9 cellular contexts compared by ENCODE assay signal in genomic region chr10:35643151-35643975, GRCh38. TPM values are rescaled to one million over a fixed set of nuclear protein-coding genes. Genes with fewer than 3 reads are reported as not detected.
DNase-seq lines count a peak whose midpoint lies in the region; ATAC-seq and TF ChIP-seq lines count a peak whose summit lies in the region.
"Had no signal": no experiment of that assay in that cellular context is flagged by ENCODE, and none has a peak within 500 bp of the region (broad histone marks: within the 10 kb centered on the region; RNA-seq: fewer than 3 reads in every experiment).

No MANE protein-coding gene starts in this region.

- CTCF ChIA-PET in IMR-90 (lab: Yijun Ruan, JAX) = interaction anchor here (0.7 to 1.1 kb wide), 2 partner anchors 8 to 284 kb away, joined by 3 to 4 read pairs; no protein-coding TSS in a partner anchor
- CTCF ChIA-PET in WTC11 (lab: Charles Lee) = interaction anchor here (0.6 to 1.4 kb wide), 7 partner anchors 20 to 1136 kb away, joined by 3 to 7 read pairs (median 4); no protein-coding TSS in a partner anchor

- peaks cover 0 to 37% (median 27%) of the 10 kb centered on the region in 7 donors for H3K9me3 Mint-ChIP-seq in CD14-positive monocyte
- peaks cover 4% of the 10 kb centered on the region for H3K9me3 Mint-ChIP-seq in WTC11

- H3K4me1 Mint-ChIP-seq in CD14-positive monocyte (peaks cover 32% of the 10 kb centered on the region), WTC11 (peaks cover 18% of the 10 kb centered on the region)

- no peaks in the 10 kb centered on the region for H3K9me1 ChIP-seq in IMR-90 (ENCODE audit: insufficient read depth, low read length)

- dilution Hi-C loops in IMR-90 (cut with HindIII; ENCODE audit: low sequenced_read_pairs, unreplicated experiment) = no loop called here

- TF ChIP-seq EP300 in suprapubic skin (IDR thresholded peaks at IDR 0.05) = no peak

- H3K9me3 ChIP-seq in IMR-90 (ENCODE audit: control insufficient read depth, insufficient read depth, low read length) (no peaks in the 10 kb centered on the region), suprapubic skin (no peaks in the 10 kb centered on the region)

- DNase-seq in CD14-positive monocyte (ENCODE audit: low spot score) (no peak), IMR-90 (peak; percentile 66), WTC11 (ENCODE audit: low spot score) (peak; percentile 58), epithelial cell of esophagus (ENCODE audit: low read depth) (peak; percentile 45), mesendoderm (peak; percentile 88), suprapubic skin (ENCODE audit: low spot score in 2 of 2) (peak in 1 of 2 donors; percentile 74), COLO829 (ENCODE audit: low spot score) (no peak)

- ATAC-seq in IMR-90 (ENCODE audit: low read depth) (peak; percentile 2), WTC11 (no peak; the same call in 1 of the 2 replicates)
- no peak for ATAC-seq in activated CD4-positive, CD25-positive, alpha-beta regulatory T cell treated with anti-CD3 and anti-CD28 coated beads, Interleukin-2, amount 50 U/mL, for 24 hours

- peaks cover 61 to 70% (median 64%) of the 10 kb centered on the region in 3 donors for H3K27me3 Mint-ChIP-seq in CD14-positive monocyte (ENCODE audit: low read depth in 3 of 3)
- H3K27me3 Mint-ChIP-seq in WTC11 (ENCODE audit: low read depth) = peaks cover 34% of the 10 kb centered on the region

- H3K36me3 Mint-ChIP-seq in CD14-positive monocyte (peaks cover 0 to 6% of the 10 kb centered on the region in 2 donors), WTC11 (peaks cover 3% of the 10 kb centered on the region; the same call in 1 of the 2 replicates)

- H3K18ac ChIP-seq in IMR-90 (ENCODE audit: low read depth, low read length) = 0 out of 2 replicates have a peak overlapping the region, but pooled peaks have one; percentile 5
- peak overlapping the region; percentile 65 for H3K18ac ChIP-seq in mesendoderm (ENCODE audit: low read length)

- POLR2A ChIA-PET in IMR-90 (lab: Charles Lee; ENCODE audit: unreplicated experiment) (interaction anchor here (0.6 kb wide), 1 partner anchor 637 kb away, joined by 3 read pairs; no protein-coding TSS in a partner anchor), WTC11 (lab: Charles Lee) (no interaction called here)

- in situ Hi-C loops in IMR-90 (cut with MboI; ENCODE audit: low sequenced_read_pairs) = loop anchor here (10.0 kb wide), 1 partner anchor 271 kb away; no protein-coding TSS in a partner anchor

- H3K27ac Mint-ChIP-seq in CD14-positive monocyte = peak overlapping the region in 2 of 7 donors; percentile 17 to 50
- H3K27ac Mint-ChIP-seq in WTC11 = no peak overlapping the region

- H3K4me3 ChIP-seq in IMR-90 (ENCODE audit: insufficient read depth, low read depth, low read length) (peak overlapping the region; percentile 62), epithelial cell of esophagus (ENCODE audit: low read length) (peak overlapping the region; percentile 52), mesendoderm (ENCODE audit: low read length) (peak overlapping the region; percentile 18), suprapubic skin (peak overlapping the region; percentile 94)

- peak overlapping the region; percentile 46; the same call in 1 of the 2 replicates for H3K9ac ChIP-seq in IMR-90 (ENCODE audit: low read depth, low read length)
- peak overlapping the region; percentile 68 for H3K9ac ChIP-seq in mesendoderm (ENCODE audit: low read length)

- 0% methylated on average over 20 of the region's 38 CpGs; no CpG with 5 or more reads in 1 of the 2 experiments for WGBS in IMR-90 (ENCODE audit: extremely low coverage in 2 of 2, insufficient read length in 1 of 2), 2 experiments
- no CpG with 5 or more reads among the region's 38 CpGs for WGBS in mesendoderm (ENCODE audit: extremely low coverage, insufficient coverage, low lambda C conversion rate)
- 0% methylated on average over 27 of the region's 38 CpGs for whole genome bisulfite sequencing in suprapubic skin

- H4K20me1 ChIP-seq in IMR-90 (ENCODE audit: insufficient read depth, low read length) = peaks cover 8% of the 10 kb centered on the region; the same call in 1 of the 2 replicates

- H3K4me3 Mint-ChIP-seq in CD14-positive monocyte = peak overlapping the region; percentile 74 to 89
- peak overlapping the region; percentile 77 for H3K4me3 Mint-ChIP-seq in WTC11

- BruUV-seq in IMR-90 (replicated peaks; lab: Mats Ljungman, UMichigan) = no TSS peak

- H3K79me1 ChIP-seq in IMR-90 (ENCODE audit: low read depth in 1 of 2, low read length in 2 of 2) = peaks cover 9 to 15% of the 10 kb centered on the region in 2 experiments
- no peaks in the 10 kb centered on the region for H3K79me1 ChIP-seq in mesendoderm (ENCODE audit: low read length)

- no peak overlapping the region; the same call in 1 of the 2 replicates for H4K91ac ChIP-seq in IMR-90 (ENCODE audit: insufficient read depth, low read depth, low read length)

- no peak overlapping the region for H3K14ac ChIP-seq in IMR-90 (replicated peaks; ENCODE audit: low read depth, low read length)

- peak; percentile 14; the same call in 1 of the 2 replicates for TF ChIP-seq RAD21 in IMR-90 (IDR thresholded peaks at IDR 0.05; ENCODE audit: low read length)

- H3K27ac ChIP-seq in IMR-90 (ENCODE audit: insufficient read depth, low read length) = no peak overlapping the region
- peak overlapping the region; percentile 72 for H3K27ac ChIP-seq in mesendoderm (ENCODE audit: low read depth, low read length)
- peak overlapping the region; percentile 38 for H3K27ac ChIP-seq in suprapubic skin
- H3K27ac ChIP-seq: HL-60 had no signal

- H2AFZ ChIP-seq in IMR-90 (replicated peaks; ENCODE audit: low read length, poor library complexity) = peak overlapping the region; percentile 77

- H3K36me3 ChIP-seq in IMR-90 (ENCODE audit: control insufficient read depth, insufficient read depth, low read length) (no peaks in the 10 kb centered on the region), mesendoderm (ENCODE audit: control insufficient read depth, insufficient read depth, low read length) (no peaks in the 10 kb centered on the region), suprapubic skin (no peaks in the 10 kb centered on the region)

- H4K8ac ChIP-seq in IMR-90 (ENCODE audit: low read depth in 2 of 2, low read length in 2 of 2) (peak overlapping the region in 1 of 2 experiments; percentile 18; a peak in 1 of 4 replicates), mesendoderm (ENCODE audit: low read depth, low read length) (no peak overlapping the region)

- no peak overlapping the region for H2AK5ac ChIP-seq in IMR-90 (ENCODE audit: low read depth, low read length)
- H2AK5ac ChIP-seq in mesendoderm (ENCODE audit: low read length) = no peak overlapping the region

- 0 out of 2 replicates have a peak, but pooled peaks have one; percentile 27 for TF ChIP-seq POLR2A in IMR-90 (IDR thresholded peaks at IDR 0.05; ENCODE audit: low read depth, low read length)
- no peak for TF ChIP-seq POLR2A in suprapubic skin (IDR thresholded peaks at IDR 0.05)

- TF ChIP-seq CTCF in CD14-positive monocyte (IDR thresholded peaks at IDR 0.05) (no peak), IMR-90 (conservative IDR thresholded peaks at IDR 0.05; ENCODE audit: low read depth, low read length) (no peak), WTC11 (IDR thresholded peaks at IDR 0.05) (no peak), epithelial cell of esophagus (IDR thresholded peaks at IDR 0.05; ENCODE audit: insufficient read depth, low read depth, low read length, missing control alignments) (no peak), suprapubic skin (IDR thresholded peaks at IDR 0.05) (no peak)

- peak overlapping the region; percentile 37; the same call in 1 of the 2 replicates for H2BK120ac ChIP-seq in IMR-90 (ENCODE audit: low read depth, low read length)
- H2BK120ac ChIP-seq in mesendoderm (ENCODE audit: low read depth, low read length) = peak overlapping the region; percentile 83

- H3K27me3 ChIP-seq in IMR-90 (ENCODE audit: control insufficient read depth, insufficient read depth, low read length) (0 out of 2 replicates have a peak, but pooled peaks cover 2% of the 10 kb centered on the region), mesendoderm (ENCODE audit: insufficient read depth, low read length, poor library complexity) (no peaks in the 10 kb centered on the region), suprapubic skin (peaks cover 7% of the 10 kb centered on the region)

- H3K4me1 ChIP-seq in IMR-90 (ENCODE audit: control insufficient read depth, insufficient read depth, low read length) = peaks cover 7% of the 10 kb centered on the region
- peaks cover 1% of the 10 kb centered on the region for H3K4me1 ChIP-seq in mesendoderm (ENCODE audit: control insufficient read depth, low read depth, low read length)
- peaks cover 48% of the 10 kb centered on the region for H3K4me1 ChIP-seq in suprapubic skin

- H2BK5ac ChIP-seq in IMR-90 (ENCODE audit: low read depth, low read length, poor library complexity, severe bottlenecking) (peak overlapping the region; percentile 4), mesendoderm (ENCODE audit: low read length) (peak overlapping the region; percentile 78)

- H4K5ac ChIP-seq in IMR-90 (ENCODE audit: low read depth, low read length) (no peak overlapping the region), mesendoderm (ENCODE audit: low read length) (no peak overlapping the region)

- H3K79me2 ChIP-seq in mesendoderm (ENCODE audit: control insufficient read depth, insufficient read depth, low read length) = peaks cover 5% of the 10 kb centered on the region

- H3K23ac ChIP-seq in IMR-90 (ENCODE audit: low read depth, low read length) (peak overlapping the region; percentile 43; the same call in 1 of the 2 replicates), mesendoderm (ENCODE audit: low read length) (no peak overlapping the region)

- H2BK15ac ChIP-seq in IMR-90 (ENCODE audit: low read depth, low read length) (no peak overlapping the region; the same call in 2 of the 3 replicates), mesendoderm (replicated peaks; ENCODE audit: low read depth) (no peak overlapping the region)

- H3K56ac ChIP-seq in IMR-90 (ENCODE audit: extremely low read depth, insufficient read depth, low read length) (peak overlapping the region; percentile 29; the same call in 1 of the 2 replicates), mesendoderm (ENCODE audit: low read length) (peak overlapping the region; percentile 85)

- no peak overlapping the region for H3K4ac ChIP-seq in IMR-90 (ENCODE audit: low read depth, low read length)
- H3K4ac ChIP-seq in mesendoderm (ENCODE audit: low read depth, low read length) = peak overlapping the region; percentile 38

- no peak overlapping the region for H2BK20ac ChIP-seq in IMR-90 (ENCODE audit: low read depth, low read length)

- no peak overlapping the region for H2AK9ac ChIP-seq in IMR-90 (replicated peaks; ENCODE audit: low read depth, low read length, poor library complexity)

- H3K4me2 ChIP-seq in IMR-90 (ENCODE audit: low read depth, low read length) (peak overlapping the region; percentile 94), mesendoderm (ENCODE audit: low read length) (peak overlapping the region; percentile 83)

- intact Hi-C loops in CD14-positive monocyte (cut with micrococcal nuclease) (no loop called here), IMR-90 (cut with micrococcal nuclease) (loop anchor here (1.0 to 10.0 kb wide), 6 partner anchors 273 to 961 kb away; no protein-coding TSS in a partner anchor)

RNA-seq across cellular contexts. Expression of gene FZD8, which starts 1.3 kb away (rescaled TPM):
- under 1 TPM in 1 of 2 donors, not detected in 1; 0.04 TPM for polyA plus RNA-seq in CD14-positive monocyte
- 3.6 and 4.4 TPM in 2 replicates for total RNA-seq in IMR-90 (2012; rRNA removed)
- 3.9 and 4.8 TPM in 2 replicates for polyA plus RNA-seq in IMR-90 (2012; rRNA removed)
- polyA plus RNA-seq in IMR-90 (2012; cell fraction: cytosol; rRNA removed) = 2.1 and 4.9 TPM in 2 replicates
- 5.1 and 9.6 TPM in 2 replicates for polyA plus RNA-seq in IMR-90 (2012; cell fraction: nucleus; rRNA removed; ENCODE audit: low replicate concordance)
- total RNA-seq in WTC11 (2021) = 9.9 to 13.7 TPM (median 10.1 TPM) in 3 replicates
- 6.6 TPM for polyA plus RNA-seq in mesendoderm (2013, experiment 1 of 2)
- polyA plus RNA-seq in mesendoderm (2013, experiment 2 of 2) = 6.2 TPM
- total RNA-seq in suprapubic skin = 10 to 100 TPM in 1 of 4 donors, 1 to 10 TPM in 3; 3.5 to 10.3 (median 6.0) TPM

RNA-seq across cellular contexts. Expression of gene GJD4, which starts 38.2 kb away (rescaled TPM):
- polyA plus RNA-seq in CD14-positive monocyte (not detected), IMR-90 (2012; rRNA removed) (0.06 TPM in 1 of 2 replicates, not detected in the other)
- total RNA-seq in IMR-90 (2012; rRNA removed) (not detected in 2 replicates), WTC11 (2021) (not detected in 3 replicates), suprapubic skin (1 to 10 TPM in 1 of 4 donors, under 1 TPM in 1, not detected in 2; 0.42 to 1.2 TPM)
- not detected in 2 replicates for polyA plus RNA-seq in IMR-90 (2012; cell fraction: cytosol; rRNA removed)
- polyA plus RNA-seq in IMR-90 (2012; cell fraction: nucleus; rRNA removed; ENCODE audit: low replicate concordance) = 0.04 TPM in 1 of 2 replicates, not detected in the other
- 0.03 TPM for polyA plus RNA-seq in mesendoderm (2013, experiment 1 of 2)
- 0.03 TPM for polyA plus RNA-seq in mesendoderm (2013, experiment 2 of 2)

Comparison
In these comparisons a context has a peak if more than half of its experiments do, and no peak if none do; other contexts are left out.
1. DNase-seq: peak in IMR-90 (single experiment), WTC11 (single experiment), epithelial cell of esophagus (single experiment) and mesendoderm (single experiment); none in CD14-positive monocyte (single experiment) and COLO829 (single experiment).
2. H3K4me3 ChIP-seq: peak in every context shown above with its lines; median percentile 94 in suprapubic skin; 62 in IMR-90; 52 in epithelial cell of esophagus; 18 in mesendoderm.